11 cellular contexts compared by ENCODE assay signal in genomic region chr4:110033994-110034393, GRCh38.
DNase-seq lines count a peak whose midpoint lies in the region; ATAC-seq and TF ChIP-seq lines count a peak whose summit lies in the region.
"Had no signal": no experiment of that assay in that cellular context is flagged by ENCODE, and none has a peak within 500 bp of the region (broad histone marks: within the 10 kb centered on the region; RNA-seq: fewer than 3 reads in every experiment).

No MANE protein-coding gene starts in this region.

- H3K4me1 ChIP-seq in breast epithelium, result no peaks in the 10 kb centered on the region
- H3K4me1 ChIP-seq: SJCRH30 had no signal

- no peaks in the 10 kb centered on the region for H3K36me3 Mint-ChIP-seq in activated naive CD4-positive, alpha-beta T cell treated with anti-CD3 and anti-CD28 coated beads, Interleukin-2, amount 10 ng/mL, durations not matched to agents 7 days and 5 days

- TF ChIP-seq CTCF in breast epithelium (IDR thresholded peaks at IDR 0.05), result no peak

- DNase-seq in germinal center (ENCODE audit: low spot score) (peak; percentile 4), NCI-H146 treated with DMSO at 0.1 percent for 48 hours (lab: John Stamatoyannopoulos, UW; ENCODE audit: unreplicated experiment) (no peak), breast epithelium (ENCODE audit: low spot score in 2 of 2) (no peak)
- DNase-seq in activated naive CD4-positive, alpha-beta T cell treated with anti-CD3 and anti-CD28 coated beads, Interleukin-2, amount 10 ng/mL, durations not matched to agents 7 days and 5 days, result no peak
- DNase-seq in stimulated activated CD4-positive, alpha-beta T cell treated with anti-CD3 and anti-CD28 coated beads, Interleukin-4, amount 100 ng/mL, for 24 hours, result no peak
- DNase-seq: endodermal cell, SJCRH30 had no signal

- ATAC-seq in GM18870 (IDR thresholded peaks at IDR 0.05; ENCODE audit: unreplicated experiment), result peak; percentile 99
- ATAC-seq in GM21737 (IDR thresholded peaks at IDR 0.05; ENCODE audit: unreplicated experiment), result peak; percentile 95
- peak; percentile 93 for ATAC-seq in HG03457 (IDR thresholded peaks at IDR 0.05; ENCODE audit: unreplicated experiment)

- intact Hi-C loops in breast epithelium (cut with DNase I; ENCODE audit: low total_unique reads), result no loop called here

- H3K9me3 ChIP-seq in breast epithelium, result no peaks in the 10 kb centered on the region
- H3K9me3 ChIP-seq: SJCRH30 had no signal

- H3K4me3 ChIP-seq in breast epithelium, result no peak overlapping the region
- H3K4me3 ChIP-seq: SJCRH30 had no signal

- no peaks in the 10 kb centered on the region for H3K36me3 ChIP-seq in breast epithelium
- H3K36me3 ChIP-seq: SJCRH30 had no signal

- H3K27ac ChIP-seq in breast epithelium, result no peak overlapping the region
- H3K27ac ChIP-seq: SJCRH30 had no signal

- H3K27ac Mint-ChIP-seq in activated naive CD4-positive, alpha-beta T cell treated with anti-CD3 and anti-CD28 coated beads, Interleukin-2, amount 10 ng/mL, durations not matched to agents 7 days and 5 days, result no peak overlapping the region
- H3K27ac Mint-ChIP-seq: activated T-helper 2 cell treated with anti-CD3 and anti-CD28 coated beads, Interferon-gamma antibody, Interleukin-2, Interleukin-4, amounts not matched to agents 10 μg/mL and 5 μg/mL and 100 μg/mL, durations not matched to agents 14 hours and 24 hours and 36 hours; endodermal cell had no signal

- H3K27me3 ChIP-seq in breast epithelium, result no peaks in the 10 kb centered on the region
- H3K27me3 ChIP-seq: SJCRH30 had no signal

- peaks cover 9% of the 10 kb centered on the region for H3K4me1 Mint-ChIP-seq in activated naive CD4-positive, alpha-beta T cell treated with anti-CD3 and anti-CD28 coated beads, Interleukin-2, amount 10 ng/mL, durations not matched to agents 7 days and 5 days

- no peak overlapping the region for H3K4me3 Mint-ChIP-seq in activated naive CD4-positive, alpha-beta T cell treated with anti-CD3 and anti-CD28 coated beads, Interleukin-2, amount 10 ng/mL, durations not matched to agents 7 days and 5 days
- H3K4me3 Mint-ChIP-seq: endodermal cell had no signal

- CTCF ChIA-PET in activated naive CD4-positive, alpha-beta T cell treated with anti-CD3 and anti-CD28 coated beads, Interleukin-2, amount 10 ng/mL, durations not matched to agents 7 days and 5 days (lab: Charles Lee), result interaction anchor here (1.1 to 1.5 kb wide), 2 partner anchors 28 to 475 kb away, joined by 3 read pairs; no protein-coding TSS in a partner anchor

- H3K27me3 Mint-ChIP-seq in activated naive CD4-positive, alpha-beta T cell treated with anti-CD3 and anti-CD28 coated beads, Interleukin-2, amount 10 ng/mL, durations not matched to agents 7 days and 5 days, result peaks cover 53% of the 10 kb centered on the region

- peaks cover 6% of the 10 kb centered on the region for H3K9me3 Mint-ChIP-seq in activated naive CD4-positive, alpha-beta T cell treated with anti-CD3 and anti-CD28 coated beads, Interleukin-2, amount 10 ng/mL, durations not matched to agents 7 days and 5 days
- H3K9me3 Mint-ChIP-seq: endodermal cell had no signal

- no peak for TF ChIP-seq POLR2A in breast epithelium (IDR thresholded peaks at IDR 0.05)
